ENCODE assay signal across 11 cellular contexts in the genomic region with DNA sequence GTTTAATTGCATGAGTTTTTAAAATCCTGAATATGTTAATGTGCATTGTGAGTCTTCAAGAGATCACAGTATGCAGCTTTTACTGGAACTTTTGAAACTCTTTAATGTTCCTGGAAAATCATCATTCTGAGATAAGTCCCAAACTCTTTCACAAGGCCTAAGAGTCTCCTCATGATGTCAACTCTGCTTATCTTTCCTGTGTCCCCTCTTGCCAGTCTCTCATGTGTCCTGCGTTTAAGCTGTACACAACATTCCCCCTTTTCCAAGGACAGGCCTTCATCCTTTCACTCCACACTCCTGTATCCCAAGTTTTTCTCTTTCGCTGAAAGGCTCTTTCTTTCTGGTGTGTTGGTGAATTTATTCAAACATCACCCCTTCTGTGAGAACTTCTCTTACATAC.
"Had no signal": no experiment of that assay in that cellular context is flagged by ENCODE, and none has a peak within 500 bp of the region (broad histone marks: within the 10 kb centered on the region; RNA-seq: fewer than 3 reads in every experiment).

No MANE protein-coding gene starts in this region.

- ATAC-seq: GM23338, HCT116 had no signal

- H3K27ac Mint-ChIP-seq: GM23338, H9, HFFc6 had no signal

- H3K27ac ChIP-seq: GM23248 had no signal

- H3K9me3 Mint-ChIP-seq: GM23338, H9 had no signal

- DNase-seq: GM23248, GOT3, H7, H9, HCEC 1CT, HFFc6 had no signal

- H3K4me3 ChIP-seq: GM23248, GM23338, HAP-1 had no signal

- FAIRE-seq: H1, H54 had no signal

- H3K4me3 Mint-ChIP-seq: GM23338, H9, HFFc6 had no signal

- H3K9me3 ChIP-seq: HAP-1 had no signal

- H2AFZ ChIP-seq: GM23248, GM23338 had no signal

- H3K4me2 ChIP-seq: GM23338 had no signal

- H3K36me3 ChIP-seq: HAP-1 had no signal

- H3K9ac ChIP-seq: GM23248 had no signal
